ENCODE assay signal across 8 cellular contexts in the genomic region with DNA sequence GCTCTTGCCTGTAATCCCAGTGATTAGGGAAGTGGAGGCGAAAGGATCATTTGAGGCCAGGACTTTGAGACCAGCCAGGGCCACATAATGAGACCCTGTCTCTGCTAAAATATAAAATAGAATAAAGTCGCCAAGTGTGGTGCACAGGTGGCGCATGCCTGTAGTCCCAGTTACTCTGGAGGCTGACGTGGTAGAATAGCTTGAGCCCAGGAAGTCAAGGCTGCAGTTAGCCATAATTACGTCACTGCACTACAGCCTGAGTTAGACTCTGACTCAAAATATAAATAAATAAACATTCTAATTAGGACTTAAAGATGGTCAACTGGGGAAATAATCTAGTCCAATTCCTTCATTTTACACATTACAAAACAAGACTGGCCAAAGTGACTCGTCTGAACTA. TPM values are rescaled to one million over a fixed set of nuclear protein-coding genes. Genes with fewer than 3 reads are reported as not detected.
DNase-seq lines count a peak whose midpoint lies in the region; ATAC-seq, FAIRE-seq and TF ChIP-seq lines count a peak whose summit lies in the region.

No MANE protein-coding gene starts in this region.

- peaks cover 4% of the 10 kb centered on the region for H3K4me1 ChIP-seq in endothelial cell of umbilical vein (ENCODE audit: control insufficient read depth, extremely low read depth, insufficient read depth, low read length)

- peaks cover 26% of the 10 kb centered on the region for H3K79me2 ChIP-seq in endothelial cell of umbilical vein (ENCODE audit: control insufficient read depth, insufficient read depth, low read length)

- no peaks in the 10 kb centered on the region for H4K20me1 ChIP-seq in endothelial cell of umbilical vein (replicated peaks; ENCODE audit: control insufficient read depth, extremely low read depth, insufficient read depth, low read length)

- POLR2A ChIA-PET in endothelial cell of umbilical vein (lab: Charles Lee) (interaction anchor here (1.6 kb wide), 1 partner anchor 13 kb away, joined by 7 read pairs; a partner anchor contains a TSS), WTC11 (lab: Charles Lee) (no interaction called here)

- H3K4me2 ChIP-seq in endothelial cell of umbilical vein (ENCODE audit: insufficient read depth, low read length) = peak overlapping the region; percentile 76

- H3K9me3 Mint-ChIP-seq in natural killer cell (no peaks in the 10 kb centered on the region), WTC11 (peaks cover 66% of the 10 kb centered on the region)

- H3K9ac ChIP-seq in endothelial cell of umbilical vein (replicated peaks; ENCODE audit: extremely low read depth, insufficient read depth, low read length) = peak overlapping the region; percentile 93

- H3K36me3 ChIP-seq in endothelial cell of umbilical vein (ENCODE audit: control insufficient read depth in 2 of 2, extremely low read depth in 1 of 2, insufficient read depth in 2 of 2, low read length in 2 of 2) = peaks cover 10 to 17% of the 10 kb centered on the region in 2 experiments

- H3K27me3 ChIP-seq in endothelial cell of umbilical vein (ENCODE audit: control insufficient read depth in 2 of 2, insufficient read depth in 2 of 2, low read length in 2 of 2) = no peaks in the 10 kb centered on the region

- H3K9me3 ChIP-seq in endothelial cell of umbilical vein (replicated peaks; ENCODE audit: control insufficient read depth, insufficient read depth, low read length) = no peaks in the 10 kb centered on the region

- H3K4me1 Mint-ChIP-seq in natural killer cell = peaks cover 24 to 39% of the 10 kb centered on the region in 2 donors
- H3K4me1 Mint-ChIP-seq in WTC11 = no peaks in the 10 kb centered on the region

- H3K9me1 ChIP-seq in endothelial cell of umbilical vein (replicated peaks; ENCODE audit: control insufficient read depth, extremely low read depth, insufficient read depth, low read length) = no peaks in the 10 kb centered on the region

- H3K27ac Mint-ChIP-seq in natural killer cell = peak overlapping the region; percentile 98 to 100
- no peak overlapping the region for H3K27ac Mint-ChIP-seq in WTC11

- no TSS peak for BruUV-seq in endothelial cell of umbilical vein (replicated peaks; lab: Mats Ljungman, UMichigan)

- peak overlapping the region; percentile 77 for H3K27ac ChIP-seq in endothelial cell of umbilical vein (ENCODE audit: insufficient read depth, low read depth, low read length)

- FAIRE-seq in endothelial cell of umbilical vein (lab: Jason Lieb, UNC) = peak; percentile 70

- no peak for TF ChIP-seq CTCF in endothelial cell of umbilical vein (IDR thresholded peaks at IDR 0.05; ENCODE audit: extremely low read depth in 1 of 2, insufficient read depth in 1 of 2, low read depth in 1 of 2, low read length in 2 of 2)
- TF ChIP-seq CTCF in natural killer cell (IDR thresholded peaks at IDR 0.05) = no peak
- no peak for TF ChIP-seq CTCF in WTC11 (IDR thresholded peaks at IDR 0.05)

- no peaks in the 10 kb centered on the region for H3K27me3 Mint-ChIP-seq in natural killer cell (ENCODE audit: low read depth in 2 of 2)
- H3K27me3 Mint-ChIP-seq in WTC11 (ENCODE audit: low read depth) = peaks cover 9% of the 10 kb centered on the region; the same call in 1 of the 2 replicates

- DNase-seq in NCI-H1092 treated with DMSO at 0.1 percent for 48 hours (lab: John Stamatoyannopoulos, UW) = peak; percentile 30
- no peak for DNase-seq in NCI-H1092 (lab: John Stamatoyannopoulos, UW)
- peak; percentile 38 for DNase-seq in HT1080 (ENCODE audit: low read depth)
- peak in 3 of 5 experiments; percentile 8 to 86 (median 20) for DNase-seq in T-helper 2 cell
- peak; percentile 69 for DNase-seq in endothelial cell of umbilical vein (ENCODE audit: low read depth, low spot score)
- DNase-seq in natural killer cell = no peak
- no peak for DNase-seq in WTC11 (ENCODE audit: low spot score)
- no peak for DNase-seq in GM19238 (ENCODE audit: insufficient read length, low spot score)

- H3K4me3 Mint-ChIP-seq in natural killer cell (peak overlapping the region; percentile 97), WTC11 (no peak overlapping the region)

- peak overlapping the region; percentile 54 to 87 (median 86) for H3K4me3 ChIP-seq in endothelial cell of umbilical vein (replicated peaks in 1 of 3; ENCODE audit: insufficient read depth in 1 of 3, low read depth in 1 of 3, low read length in 3 of 3)

- H3K36me3 Mint-ChIP-seq in natural killer cell (peaks cover 6% of the 10 kb centered on the region), WTC11 (peaks cover 59% of the 10 kb centered on the region)

- peak in 1 of 3 donors; percentile 14 for ATAC-seq in natural killer cell
- no peak for ATAC-seq in WTC11

- CTCF ChIA-PET in endothelial cell of umbilical vein (lab: Charles Lee) = interaction anchor here (0.7 to 2.6 kb wide), 4 partner anchors 13 to 464 kb away, joined by 3 to 19 read pairs (median 8); a partner anchor contains a TSS
- CTCF ChIA-PET in WTC11 (lab: Charles Lee) = no interaction called here

- H2AFZ ChIP-seq in endothelial cell of umbilical vein (ENCODE audit: low read depth, low read length) = no peak overlapping the region

- dilution Hi-C loops in endothelial cell of umbilical vein (cut with MboI; ENCODE audit: extremely low pct_ligation_motif_present, low sequenced_read_pairs) = no loop called here

- TF ChIP-seq POLR2A in endothelial cell of umbilical vein (IDR thresholded peaks at IDR 0.05; ENCODE audit: low read depth, low read length) = no peak

- intact Hi-C loops in endothelial cell of umbilical vein (cut with micrococcal nuclease) (loop anchor here (10.0 kb wide), 2 partner anchors 531 to 741 kb away; a partner anchor contains a TSS), natural killer cell (cut with micrococcal nuclease) (loop anchor here (5.0 kb wide), 2 partner anchors 53 to 1348 kb away; a partner anchor contains a TSS)

RNA-seq across cellular contexts. Expression of a gene that starts 0.8 kb away (rescaled TPM):
- total RNA-seq in HT1080 (2014; rRNA removed; shearing (Covaris generic)) = 607 and 847 TPM in 2 replicates
- 705 and 728 TPM in 2 replicates for polyA plus RNA-seq in HT1080 (2015; cell fraction: cytosol; rRNA removed)
- 289 and 309 TPM in 2 replicates for polyA plus RNA-seq in HT1080 (2015; cell fraction: nucleus; rRNA removed)
- total RNA-seq in endothelial cell of umbilical vein = 368 and 378 TPM in 2 replicates
- polyA plus RNA-seq in endothelial cell of umbilical vein = 616 and 626 TPM in 2 replicates
- 387 and 441 TPM in 2 replicates for polyA plus RNA-seq in endothelial cell of umbilical vein (2011; cell fraction: cytosol; rRNA removed)
- 127 and 130 TPM in 2 replicates for polyA plus RNA-seq in endothelial cell of umbilical vein (2011; cell fraction: nucleus; rRNA removed)
- 307 and 367 TPM in 2 replicates for polyA plus RNA-seq in endothelial cell of umbilical vein (2012)
- 106 and 112 TPM in 2 replicates for polyA minus RNA-seq in endothelial cell of umbilical vein
- 196 TPM for polyA minus RNA-seq in endothelial cell of umbilical vein (2011; cell fraction: cytosol; rRNA and poly(A)+ RNA removed)
- polyA minus RNA-seq in endothelial cell of umbilical vein (2011; cell fraction: nucleus; rRNA and poly(A)+ RNA removed) = 23.4 and 47.2 TPM in 2 replicates
- total RNA-seq in natural killer cell = 100 to 1,000 TPM; 176 to 224 (median 184) TPM
- total RNA-seq in WTC11 (2021) = 2.2 to 2.4 TPM (median 2.2 TPM) in 3 replicates

RNA-seq across cellular contexts. Expression of a gene that starts 10.7 kb away (rescaled TPM):
- total RNA-seq in HT1080 (2014; rRNA removed; shearing (Covaris generic)) = not detected in 2 replicates
- not detected in 2 replicates for polyA plus RNA-seq in HT1080 (2015; cell fraction: cytosol; rRNA removed)
- polyA plus RNA-seq in HT1080 (2015; cell fraction: nucleus; rRNA removed) = not detected in 2 replicates
- total RNA-seq in endothelial cell of umbilical vein (not detected in 2 replicates), natural killer cell (not detected), WTC11 (2021) (not detected in 3 replicates)
- polyA plus RNA-seq in endothelial cell of umbilical vein = not detected in 2 replicates
- not detected in 2 replicates for polyA plus RNA-seq in endothelial cell of umbilical vein (2011; cell fraction: cytosol; rRNA removed)
- not detected in 2 replicates for polyA plus RNA-seq in endothelial cell of umbilical vein (2011; cell fraction: nucleus; rRNA removed)
- polyA plus RNA-seq in endothelial cell of umbilical vein (2012) = not detected in 2 replicates
- polyA minus RNA-seq in endothelial cell of umbilical vein = not detected in 2 replicates
- not detected for polyA minus RNA-seq in endothelial cell of umbilical vein (2011; cell fraction: cytosol; rRNA and poly(A)+ RNA removed)
- not detected in 2 replicates for polyA minus RNA-seq in endothelial cell of umbilical vein (2011; cell fraction: nucleus; rRNA and poly(A)+ RNA removed)

RNA-seq across cellular contexts. Expression of a gene that starts 12.8 kb away (rescaled TPM):
- total RNA-seq in HT1080 (2014; rRNA removed; shearing (Covaris generic)) = 0.10 and 0.58 TPM in 2 replicates
- 0.06 TPM in 2 replicates for polyA plus RNA-seq in HT1080 (2015; cell fraction: cytosol; rRNA removed)
- 1.5 and 2.3 TPM in 2 replicates for polyA plus RNA-seq in HT1080 (2015; cell fraction: nucleus; rRNA removed)
- total RNA-seq in endothelial cell of umbilical vein (0.72 and 1.00 TPM in 2 replicates), natural killer cell (1 to 10 TPM; 4.9 to 5.6 (median 5.0) TPM), WTC11 (2021) (not detected in 3 replicates)
- polyA plus RNA-seq in endothelial cell of umbilical vein = 0.32 and 0.78 TPM in 2 replicates
- 0.10 and 0.21 TPM in 2 replicates for polyA plus RNA-seq in endothelial cell of umbilical vein (2011; cell fraction: cytosol; rRNA removed)
- 3.1 and 3.2 TPM in 2 replicates for polyA plus RNA-seq in endothelial cell of umbilical vein (2011; cell fraction: nucleus; rRNA removed)
- 0.56 and 1.1 TPM in 2 replicates for polyA plus RNA-seq in endothelial cell of umbilical vein (2012)
- 0.93 TPM in 1 of 2 replicates, not detected in the other for polyA minus RNA-seq in endothelial cell of umbilical vein
- not detected for polyA minus RNA-seq in endothelial cell of umbilical vein (2011; cell fraction: cytosol; rRNA and poly(A)+ RNA removed)
- polyA minus RNA-seq in endothelial cell of umbilical vein (2011; cell fraction: nucleus; rRNA and poly(A)+ RNA removed) = 1.2 and 2.5 TPM in 2 replicates

RNA-seq across cellular contexts. Expression of a gene that starts 41.4 kb away (rescaled TPM):
- total RNA-seq in HT1080 (2014; rRNA removed; shearing (Covaris generic)) = 111 and 121 TPM in 2 replicates
- polyA plus RNA-seq in HT1080 (2015; cell fraction: cytosol; rRNA removed) = 139 and 147 TPM in 2 replicates
- 205 and 241 TPM in 2 replicates for polyA plus RNA-seq in HT1080 (2015; cell fraction: nucleus; rRNA removed)
- 107 and 110 TPM in 2 replicates for total RNA-seq in endothelial cell of umbilical vein
- 91.3 and 92.4 TPM in 2 replicates for polyA plus RNA-seq in endothelial cell of umbilical vein
- 102 and 119 TPM in 2 replicates for polyA plus RNA-seq in endothelial cell of umbilical vein (2011; cell fraction: cytosol; rRNA removed)
- polyA plus RNA-seq in endothelial cell of umbilical vein (2011; cell fraction: nucleus; rRNA removed) = 169 and 183 TPM in 2 replicates
- polyA plus RNA-seq in endothelial cell of umbilical vein (2012) = 88.0 and 88.7 TPM in 2 replicates
- polyA minus RNA-seq in endothelial cell of umbilical vein = 93.6 and 96.9 TPM in 2 replicates
- 42.5 TPM for polyA minus RNA-seq in endothelial cell of umbilical vein (2011; cell fraction: cytosol; rRNA and poly(A)+ RNA removed)
- 46.1 and 56.9 TPM in 2 replicates for polyA minus RNA-seq in endothelial cell of umbilical vein (2011; cell fraction: nucleus; rRNA and poly(A)+ RNA removed)
- 100 to 1,000 TPM; 130 to 147 (median 136) TPM for total RNA-seq in natural killer cell
- total RNA-seq in WTC11 (2021) = 99.6 to 105 TPM (median 99.6 TPM) in 3 replicates

RNA-seq across cellular contexts. Expression of a gene that starts 53.9 kb away (rescaled TPM):
- 376 and 435 TPM in 2 replicates for total RNA-seq in HT1080 (2014; rRNA removed; shearing (Covaris generic))
- polyA plus RNA-seq in HT1080 (2015; cell fraction: cytosol; rRNA removed) = 333 and 336 TPM in 2 replicates
- polyA plus RNA-seq in HT1080 (2015; cell fraction: nucleus; rRNA removed) = 501 and 505 TPM in 2 replicates
- total RNA-seq in endothelial cell of umbilical vein = 210 and 221 TPM in 2 replicates
- 119 and 152 TPM in 2 replicates for polyA plus RNA-seq in endothelial cell of umbilical vein
- polyA plus RNA-seq in endothelial cell of umbilical vein (2011; cell fraction: cytosol; rRNA removed) = 216 and 226 TPM in 2 replicates
- polyA plus RNA-seq in endothelial cell of umbilical vein (2011; cell fraction: nucleus; rRNA removed) = 167 and 257 TPM in 2 replicates
- 181 and 289 TPM in 2 replicates for polyA plus RNA-seq in endothelial cell of umbilical vein (2012)
- polyA minus RNA-seq in endothelial cell of umbilical vein = 149 and 154 TPM in 2 replicates
- polyA minus RNA-seq in endothelial cell of umbilical vein (2011; cell fraction: cytosol; rRNA and poly(A)+ RNA removed) = 143 TPM
- 80.0 and 93.9 TPM in 2 replicates for polyA minus RNA-seq in endothelial cell of umbilical vein (2011; cell fraction: nucleus; rRNA and poly(A)+ RNA removed)
- total RNA-seq in natural killer cell = 10 to 100 TPM; 48.1 to 65.3 (median 48.3) TPM
- total RNA-seq in WTC11 (2021) = 208 to 246 TPM (median 209 TPM) in 3 replicates

Comparison
In these comparisons a context has a peak if more than half of its experiments do, and no peak if none do; other contexts are left out.
1. DNase-seq: peak in NCI-H1092 treated with DMSO at 0.1 percent for 48 hours (single experiment), HT1080 (single experiment), T-helper 2 cell (3 of 5) and endothelial cell of umbilical vein (single experiment); none in NCI-H1092 (single experiment), natural killer cell (single experiment), WTC11 (single experiment) and GM19238 (single experiment).
2. RNA of a gene that starts 0.8 kb away (total RNA-seq): 607 to 847 TPM in HT1080, 368 to 378 TPM in endothelial cell of umbilical vein and 176 to 224 TPM in natural killer cell; 2.2 to 2.4 TPM in WTC11; every median in the first group is over 10 times any median in the second.